1 cellular context compared by ENCODE assay signal in genomic region chr6:42879372-42880239, GRCh38.
TF ChIP-seq lines count a peak whose summit lies in the region.

Gene RPL7L1 (plus strand): TSS chr6:42879616. CDS start chr6:42879911, 295 bp downstream.

TF ChIP-seq in K562, 482 proteins besides CTCF, POLR2A, EP300 and RAD21 (continued from another document and continues in another):
- TF ChIP-seq PRDM10 (IDR thresholded peaks at IDR 0.05; ENCODE audit: partially characterized antibody) = peak; percentile 13
- no peak for TF ChIP-seq SMC3 (conservative IDR thresholded peaks at IDR 0.05; ENCODE audit: insufficient read depth, low read depth, low read length)
- TF ChIP-seq NR4A1 (CRISPR knock-in tag; IDR thresholded peaks at IDR 0.05) = no peak
- no peak for TF ChIP-seq NR4A1 (tag; IDR thresholded peaks at IDR 0.05)
- TF ChIP-seq ZNF41 (CRISPR knock-in tag; conservative IDR thresholded peaks at IDR 0.05) = 0 out of 2 replicates have a peak, but pooled peaks have one; percentile 36
- no peak for TF ChIP-seq HNRNPUL1 (IDR thresholded peaks at IDR 0.05; ENCODE audit: low read length)
- no peak for TF ChIP-seq GABPB2 (CRISPR knock-in tag; conservative IDR thresholded peaks at IDR 0.05)
- peak in 1 of 2 experiments; percentile 69; a peak in 2 of 4 replicates for TF ChIP-seq CSDE1 (IDR thresholded peaks at IDR 0.05)
- peak; percentile 69 for TF ChIP-seq NR2C1 (IDR thresholded peaks at IDR 0.05)
- TF ChIP-seq NR2C1 (tag; IDR thresholded peaks at IDR 0.05) = peak; percentile 67
- TF ChIP-seq LARP7 (IDR thresholded peaks at IDR 0.05) = peak; percentile 88; the same call in 1 of the 2 replicates
- peak; percentile 68 for TF ChIP-seq BCOR (IDR thresholded peaks at IDR 0.05)
- peak; percentile 81 to 92 for TF ChIP-seq MLLT1 (IDR thresholded peaks at IDR 0.05)
- peak; percentile 87 for TF ChIP-seq HBP1 (CRISPR knock-in tag; IDR thresholded peaks at IDR 0.05)
- TF ChIP-seq ZZZ3 (IDR thresholded peaks at IDR 0.05) = peak; percentile 99
- no peak for TF ChIP-seq PRMT5 (CRISPR knock-in tag; IDR thresholded peaks at IDR 0.05)
- TF ChIP-seq ETV6 (IDR thresholded peaks at IDR 0.05; ENCODE audit: borderline replicate concordance in 1 of 2, low read depth in 2 of 2, low read length in 1 of 2) = no peak
- TF ChIP-seq ETV6 (CRISPR knock-in tag; IDR thresholded peaks at IDR 0.05; ENCODE audit: borderline replicate concordance) = no peak
- TF ChIP-seq ZNF143 (CRISPR knock-in tag; IDR thresholded peaks at IDR 0.05) = peak; percentile 85
- peak; percentile 100 for TF ChIP-seq BRD9 (IDR thresholded peaks at IDR 0.05; ENCODE audit: low read depth, partially characterized antibody)
- TF ChIP-seq GABPB1 (CRISPR knock-in tag; IDR thresholded peaks at IDR 0.05) = peak; percentile 97
- 0 out of 2 replicates have a peak, but pooled peaks have one; percentile 48 for TF ChIP-seq ETS1 (conservative IDR thresholded peaks at IDR 0.05; ENCODE audit: control insufficient read depth, low read depth, low read length)
- no peak for TF ChIP-seq EZH2 (IDR thresholded peaks at IDR 0.05; ENCODE audit: borderline replicate concordance, low read depth, low read length)
- peak; percentile 99 for TF ChIP-seq NFRKB (IDR thresholded peaks at IDR 0.05; ENCODE audit: low read depth)
- TF ChIP-seq TCF3 (CRISPR knock-in tag; IDR thresholded peaks at IDR 0.05) = peak; percentile 21
- no peak for TF ChIP-seq SRSF1 (IDR thresholded peaks at IDR 0.05; ENCODE audit: low read depth, low read length)
- TF ChIP-seq MEF2A (IDR thresholded peaks at IDR 0.05; ENCODE audit: control insufficient read depth, low read depth, low read length) = no peak
- peak; percentile 61; the same call in 1 of the 2 replicates for TF ChIP-seq MTA3 (IDR thresholded peaks at IDR 0.05; ENCODE audit: borderline replicate concordance)
- no peak for TF ChIP-seq HEY1 (CRISPR knock-in tag; IDR thresholded peaks at IDR 0.05; ENCODE audit: borderline replicate concordance)
- peak; percentile 50; the same call in 1 of the 2 replicates for TF ChIP-seq CHAMP1 (IDR thresholded peaks at IDR 0.05)
- no peak for TF ChIP-seq PTBP1 (IDR thresholded peaks at IDR 0.05; ENCODE audit: low read depth, low read length)
- TF ChIP-seq ZNF253 (CRISPR knock-in tag; conservative IDR thresholded peaks at IDR 0.05) = no peak
- TF ChIP-seq CBX3 (IDR thresholded peaks at IDR 0.05; ENCODE audit: borderline replicate concordance in 1 of 2, low read length in 2 of 2) = 0 out of 3 replicates have a peak, but pooled peaks of 1 of the 2 experiments have one; percentile 46
- TF ChIP-seq EWSR1 (IDR thresholded peaks at IDR 0.05; ENCODE audit: borderline replicate concordance, low read depth, partially characterized antibody) = no peak
- peak; percentile 60; the same call in 1 of the 2 replicates for TF ChIP-seq ZNF24 (IDR thresholded peaks at IDR 0.05)
- TF ChIP-seq NCOR1 (IDR thresholded peaks at IDR 0.05) = peak; percentile 21; the same call in 1 of the 2 replicates
- no peak for TF ChIP-seq CBX8 (IDR thresholded peaks at IDR 0.05; ENCODE audit: borderline replicate concordance, extremely low read depth, low read depth, low read length, poor library complexity, severe bottlenecking)
- no peak for TF ChIP-seq IRF1 (CRISPR knock-in tag; IDR thresholded peaks at IDR 0.05; ENCODE audit: borderline replicate concordance)
- TF ChIP-seq BCLAF1 (IDR thresholded peaks at IDR 0.05; ENCODE audit: borderline replicate concordance in 1 of 2, control insufficient read depth in 1 of 2, low read depth in 2 of 2, low read length in 1 of 2) = 0 out of 4 replicates have a peak, but pooled peaks of 1 of the 2 experiments have one; percentile 37
- no peak; the same call in 1 of the 2 replicates for TF ChIP-seq PYGO2 (tag; IDR thresholded peaks at IDR 0.05)
- no peak for TF ChIP-seq CEBPZ (IDR thresholded peaks at IDR 0.05; ENCODE audit: borderline replicate concordance, low read depth, low read length)
- no peak; the same call in 1 of the 2 replicates for TF ChIP-seq SMARCA5 (IDR thresholded peaks at IDR 0.05)
